In the genomic region with DNA sequence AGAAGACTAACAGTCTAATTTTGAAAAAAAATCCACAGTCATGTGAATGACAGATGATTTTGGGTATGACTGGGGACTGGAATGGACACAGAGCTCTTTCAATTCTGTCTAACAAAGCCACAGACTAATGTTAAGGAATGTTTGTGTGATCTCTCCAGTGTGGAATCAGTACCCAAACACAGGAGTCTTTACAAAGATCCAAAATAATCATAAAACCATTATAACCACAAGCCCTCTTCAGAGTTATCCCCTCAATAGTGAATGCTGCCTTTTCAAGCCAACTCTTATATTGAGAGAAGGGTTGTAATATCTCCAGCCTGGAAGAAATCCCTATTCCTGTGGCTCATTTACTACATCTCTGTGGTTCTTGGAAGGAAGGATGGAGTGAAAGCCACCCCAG, we compare ENCODE assay signal across 20 cellular contexts.
"Had no signal": no experiment of that assay in that cellular context is flagged by ENCODE, and none has a peak within 500 bp of the region (broad histone marks: within the 10 kb centered on the region; RNA-seq: fewer than 3 reads in every experiment).

No MANE protein-coding gene starts in this region.

- H3K27me3 Mint-ChIP-seq: stimulated activated naive B cell treated with anti-CD40 and anti-IgM and Interleukin-4, amounts not matched to agents 10 μg/mL and 1 μg/mL and 100 μg/mL, for 72 hours had no signal

- DNase-seq: activated CD4-positive, alpha-beta T cell treated with anti-CD3 and anti-CD28 coated beads for 1 hour; activated CD4-positive, alpha-beta T cell treated with anti-CD3 and anti-CD28 coated beads, Interleukin-2, amount 50 U/mL, for 48 hours; activated naive CD4-positive, alpha-beta T cell treated with anti-CD3 and anti-CD28 coated beads, Interleukin-2, amount 50 U/mL, for 16 hours; activated T-cell treated with anti-CD3 and anti-CD28 coated beads, Interleukin-2, amount 50 U/mL, for 1 hour; adrenal gland; effector CD8-positive, alpha-beta T cell; mammary epithelial cell; naive thymus-derived CD4-positive, alpha-beta T cell; stimulated activated naive B cell treated with anti-CD40 and anti-IgM and Interleukin-4, amounts not matched to agents 10 μg/mL and 1 μg/mL and 100 μg/mL, for 72 hours; substantia nigra; T-helper 1 cell; T1000 had no signal

- ATAC-seq: gastroesophageal sphincter; naive thymus-derived CD4-positive, alpha-beta T cell; stimulated activated naive B cell treated with anti-CD40 and anti-IgM and Interleukin-4, amounts not matched to agents 10 μg/mL and 1 μg/mL and 100 μg/mL, for 72 hours had no signal

- H3K9me3 ChIP-seq: adrenal gland, gastroesophageal sphincter, tibial nerve had no signal

- H3K27me3 ChIP-seq: adrenal gland, gastroesophageal sphincter, tibial nerve had no signal

- H3K4me3 Mint-ChIP-seq: brain; central memory CD8-positive, alpha-beta T cell; naive thymus-derived CD4-positive, alpha-beta T cell; stimulated activated naive B cell treated with anti-CD40 and anti-IgM and Interleukin-4, amounts not matched to agents 10 μg/mL and 1 μg/mL and 100 μg/mL, for 72 hours had no signal

- H3K36me3 Mint-ChIP-seq: brain; naive thymus-derived CD4-positive, alpha-beta T cell; stimulated activated naive B cell treated with anti-CD40 and anti-IgM and Interleukin-4, amounts not matched to agents 10 μg/mL and 1 μg/mL and 100 μg/mL, for 72 hours had no signal

- H3K4me1 Mint-ChIP-seq: brain; central memory CD8-positive, alpha-beta T cell had no signal

- H3K36me3 ChIP-seq: adrenal gland, gastroesophageal sphincter, tibial nerve had no signal

- H3K27ac ChIP-seq: adrenal gland, gastroesophageal sphincter, parathyroid adenoma, tibial nerve, VCaP had no signal

- H3K9me3 Mint-ChIP-seq: activated T-helper 2 cell treated with anti-CD3 and anti-CD28 coated beads, Interferon-gamma antibody, Interleukin-2, Interleukin-4, amounts not matched to agents 10 μg/mL and 5 μg/mL and 100 μg/mL, durations not matched to agents 14 hours and 24 hours and 36 hours; central memory CD8-positive, alpha-beta T cell; stimulated activated naive B cell treated with anti-CD40 and anti-IgM and Interleukin-4, amounts not matched to agents 10 μg/mL and 1 μg/mL and 100 μg/mL, for 72 hours had no signal

- H3K4me3 ChIP-seq: adrenal gland, coronary artery, gastroesophageal sphincter, tibial nerve had no signal

- H3K4me1 ChIP-seq: parathyroid adenoma had no signal

- H3K27ac Mint-ChIP-seq: activated T-helper 2 cell treated with anti-CD3 and anti-CD28 coated beads, Interferon-gamma antibody, Interleukin-2, Interleukin-4, amounts not matched to agents 10 μg/mL and 5 μg/mL and 100 μg/mL, durations not matched to agents 14 hours and 24 hours and 36 hours; brain; stimulated activated naive B cell treated with anti-CD40 and anti-IgM and Interleukin-4, amounts not matched to agents 10 μg/mL and 1 μg/mL and 100 μg/mL, for 72 hours had no signal
